9 cellular contexts compared by ENCODE assay signal in the genomic region with DNA sequence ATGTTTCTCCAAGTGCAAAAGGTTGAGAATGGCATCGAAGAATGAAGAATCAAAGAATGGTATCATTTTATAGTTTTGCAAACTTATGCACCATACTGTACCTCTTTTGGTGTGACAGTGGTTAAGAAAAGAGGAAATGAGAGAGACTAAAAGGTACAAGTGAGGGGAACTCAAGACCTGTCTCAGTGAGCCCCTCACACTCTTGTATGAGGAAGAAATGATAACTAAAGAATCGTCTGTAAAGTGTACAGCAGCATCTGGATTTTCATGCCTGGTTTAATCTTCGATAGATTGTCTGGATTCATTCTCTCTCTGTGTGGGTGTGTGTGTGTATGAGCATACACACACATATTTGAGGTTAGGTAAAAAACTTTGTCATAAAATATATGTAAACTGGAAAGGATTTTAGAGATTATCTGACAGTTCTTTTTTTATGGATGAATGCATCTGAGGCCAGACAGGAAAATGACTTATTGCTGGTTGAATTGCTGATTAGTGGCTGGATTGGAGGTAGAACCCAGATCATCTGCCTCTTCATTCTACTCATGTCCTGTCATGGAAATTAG. TPM values are rescaled to one million over a fixed set of nuclear protein-coding genes. Genes with fewer than 3 reads are reported as not detected.
DNase-seq lines count a peak whose midpoint lies in the region; ATAC-seq and TF ChIP-seq lines count a peak whose summit lies in the region.
"Had no signal": no experiment of that assay in that cellular context is flagged by ENCODE, and none has a peak within 500 bp of the region (broad histone marks: within the 10 kb centered on the region; RNA-seq: fewer than 3 reads in every experiment).

No MANE protein-coding gene starts in this region.

- WGBS in transverse colon (ENCODE audit: low coverage in 1 of 2), 2 donors = 44 to 77% methylated on average over 3 of the region's 3 CpGs

- H4K20me1 ChIP-seq in DOHH2 (ENCODE audit: control insufficient read depth, insufficient read depth, low read depth, low read length) = no peaks in the 10 kb centered on the region

- no peaks in the 10 kb centered on the region; the same call in 1 of the 2 replicates for H3K79me2 ChIP-seq in DOHH2 (ENCODE audit: control insufficient read depth, low read length)

- peaks cover 85% of the 10 kb centered on the region for H3K4me1 ChIP-seq in DOHH2 (ENCODE audit: control insufficient read depth, low read length)
- H3K4me1 ChIP-seq in transverse colon = peaks cover 25 to 73% (median 39%) of the 10 kb centered on the region in 4 donors

- in situ Hi-C loops in transverse colon (cut with MboI; ENCODE audit: low pct_ligation_motif_present in 1 of 4, low pct_unique_long_range_greater_than_20kb in 1 of 4, low sequenced_read_pairs in 3 of 4) = loop anchor here in 1 of 4 donors (10.0 to 25.0 kb wide), 2 partner anchors 86 to 651 kb away; partner anchors contain the start of gene ARID2

- TF ChIP-seq EP300 in transverse colon (IDR thresholded peaks at IDR 0.05; ENCODE audit: low read depth) = no peak

- TF ChIP-seq POLR2A in transverse colon (IDR thresholded peaks at IDR 0.05) = no peak

- H3K27me3 ChIP-seq in DOHH2 (ENCODE audit: control insufficient read depth, low read length) = peaks cover 10% of the 10 kb centered on the region
- no peaks in the 10 kb centered on the region for H3K27me3 ChIP-seq in transverse colon

- intact Hi-C loops in transverse colon (cut with DNase I; ENCODE audit: low total_unique reads) = loop anchor here (10.0 kb wide), 1 partner anchor 124 kb away; the partner anchor contains the start of gene SLC38A1

- DNase-seq in amniotic epithelial cell (ENCODE audit: low read depth) = peak; percentile 92
- no peak for DNase-seq in transverse colon
- DNase-seq in putamen (ENCODE audit: low spot score) = no peak
- DNase-seq in NCI-H146 treated with DMSO at 0.1 percent for 48 hours (lab: John Stamatoyannopoulos, UW; ENCODE audit: unreplicated experiment) = no peak

- no peaks in the 10 kb centered on the region for H3K9me2 ChIP-seq in DOHH2 (replicated peaks; ENCODE audit: control insufficient read depth, low read length)

- H3K4me3 ChIP-seq in DOHH2 (ENCODE audit: low read length) (peak overlapping the region; percentile 61), transverse colon (no peak overlapping the region)

- TF ChIP-seq CTCF in DOHH2 (IDR thresholded peaks at IDR 0.05; ENCODE audit: low read depth, low read length, poor library complexity, severe bottlenecking) (no peak), transverse colon (IDR thresholded peaks at IDR 0.05) (no peak)

- H3K4me2 ChIP-seq in DOHH2 (ENCODE audit: low read length) = peak overlapping the region; percentile 72

- no peaks in the 10 kb centered on the region for H3K9me3 ChIP-seq in DOHH2 (ENCODE audit: control insufficient read depth, insufficient read depth, low read length)
- H3K9me3 ChIP-seq in transverse colon = no peaks in the 10 kb centered on the region

- H3K36me3 ChIP-seq in DOHH2 (ENCODE audit: control insufficient read depth, low read length) (no peaks in the 10 kb centered on the region), transverse colon (no peaks in the 10 kb centered on the region)

- peaks cover 35% of the 10 kb centered on the region for H3F3A ChIP-seq in DOHH2 (ENCODE audit: control insufficient read depth, insufficient read depth)

- H3K27ac ChIP-seq in DOHH2 (ENCODE audit: low read depth, low read length) (peak overlapping the region; percentile 52), transverse colon (peak overlapping the region; percentile 31 to 99 (median 68))

- ATAC-seq in GM19455 (IDR thresholded peaks at IDR 0.05; ENCODE audit: unreplicated experiment) (peak; percentile 61), HG03439 (IDR thresholded peaks at IDR 0.05; ENCODE audit: unreplicated experiment) (peak; percentile 52), esophagus mucosa (no peak)
- ATAC-seq: HCT116 had no signal

RNA-seq across cellular contexts. Expression of gene SLC38A2, which starts 15.9 kb away (rescaled TPM):
- 100 to 1,000 TPM; 104 to 300 (median 229) TPM for total RNA-seq in transverse colon
- total RNA-seq in esophagus mucosa = 245 TPM
